Comparison of ENCODE assay signal across 1 cellular context in the genomic region with DNA sequence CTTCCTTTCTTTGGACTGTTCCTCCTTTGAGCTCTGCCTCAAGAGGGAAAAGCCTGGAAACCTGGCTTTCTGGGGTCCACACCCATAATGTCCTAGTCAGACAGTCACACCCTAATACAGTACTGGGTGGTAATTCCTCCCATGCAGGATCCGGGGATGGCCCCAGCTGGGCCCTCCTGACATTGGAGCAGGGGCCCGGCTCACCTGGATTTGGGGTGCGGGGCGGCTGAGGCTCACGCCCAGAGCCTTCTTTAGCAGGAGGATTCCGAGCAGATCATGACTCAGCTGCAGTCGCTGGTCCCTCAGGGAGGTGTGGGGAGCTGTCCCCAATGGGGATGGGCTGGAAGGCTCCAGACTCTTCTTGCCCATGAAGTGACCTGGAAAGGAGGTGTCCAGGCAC.
TF ChIP-seq lines count a peak whose summit lies in the region.

No MANE protein-coding gene starts in this region.

TF ChIP-seq in GM23338, 12 proteins besides CTCF, POLR2A, EP300 and RAD21:
- TF ChIP-seq ETS1 (IDR thresholded peaks at IDR 0.05): no peak
- TF ChIP-seq EZH2phosphoT487 (IDR thresholded peaks at IDR 0.05; ENCODE audit: unreplicated experiment): no peak
- no peak for TF ChIP-seq STAT1 (IDR thresholded peaks at IDR 0.05; ENCODE audit: unreplicated experiment)
- TF ChIP-seq ZNF331 (CRISPR knock-in tag; IDR thresholded peaks at IDR 0.05; ENCODE audit: low read depth): no peak
- TF ChIP-seq ZNF114 (CRISPR knock-in tag; IDR thresholded peaks at IDR 0.05): no peak
